In genomic region chr17:75131278-75132017, GRCh38 we compare ENCODE assay signal across 8 cellular contexts. TPM values are rescaled to one million over a fixed set of nuclear protein-coding genes. Genes with fewer than 3 reads are reported as not detected.
DNase-seq lines count a peak whose midpoint lies in the region; ATAC-seq and TF ChIP-seq lines count a peak whose summit lies in the region.

TSS of gene NT5C (minus strand) at chr17:75131742. CDS start at chr17:75131707, 35 bp downstream.

- H3K9me3 ChIP-seq in HUES6 (ENCODE audit: control insufficient read depth, insufficient read depth, low read depth, low read length) (no peaks in the 10 kb centered on the region), Panc1 (ENCODE audit: control insufficient read depth, insufficient read depth, low read depth, low read length) (no peaks in the 10 kb centered on the region), fibroblast of lung (ENCODE audit: control insufficient read depth, insufficient read depth, low read depth, low read length) (no peaks in the 10 kb centered on the region), subcutaneous abdominal adipose tissue (ENCODE audit: control insufficient read depth in 5 of 5, low read length in 5 of 5) (no peaks in the 10 kb centered on the region)
- no peaks in the 10 kb centered on the region for H3K9me3 ChIP-seq in naive thymus-derived CD4-positive, alpha-beta T cell (ENCODE audit: control insufficient read depth in 2 of 3, low read length in 3 of 3)

- H3K4me3 ChIP-seq in HUES6 (ENCODE audit: low read depth, low read length): peak within 1 kb of the TSS; percentile 88
- peak within 1 kb of the TSS; percentile 72 to 83 for H3K4me3 ChIP-seq in Panc1 (ENCODE audit: low read depth in 2 of 2, low read length in 2 of 2)
- H3K4me3 ChIP-seq in fibroblast of lung (replicated peaks in 1 of 4; ENCODE audit: control extremely low read depth in 1 of 4, insufficient read depth in 1 of 4, low read depth in 3 of 4, low read length in 4 of 4): peak within 1 kb of the TSS; percentile 67 to 87 (median 78)
- peak within 1 kb of the TSS; percentile 71 for H3K4me3 ChIP-seq in naive thymus-derived CD4-positive, alpha-beta T cell (ENCODE audit: low read length)
- H3K4me3 ChIP-seq in subcutaneous abdominal adipose tissue (ENCODE audit: low read depth in 1 of 5, low read length in 5 of 5): peak within 1 kb of the TSS; percentile 64 to 89 (median 81)

- H3K9me3 Mint-ChIP-seq in activated T-helper 1 cell treated with anti-CD3 and anti-CD28 coated beads, Interleukin-12 subunit alpha, Interleukin-12 subunit beta, Interleukin-2, Interleukin-4 antibody, amounts not matched to agents 30 ng/mL and 10 ng/mL and 1 ng/mL, durations not matched to agents 14 hours and 24 hours and 36 hours: no peaks in the 10 kb centered on the region
- H3K9me3 Mint-ChIP-seq in naive thymus-derived CD4-positive, alpha-beta T cell: no peaks in the 10 kb centered on the region

- H3K4me1 ChIP-seq in HUES6 (ENCODE audit: control insufficient read depth, insufficient read depth, low read length) (peaks cover 5% of the 10 kb centered on the region), Panc1 (ENCODE audit: control insufficient read depth, insufficient read depth, low read length) (peaks cover 24% of the 10 kb centered on the region), fibroblast of lung (ENCODE audit: control insufficient read depth, extremely low read depth, insufficient read depth, low read length) (no peaks in the 10 kb centered on the region), subcutaneous abdominal adipose tissue (ENCODE audit: control insufficient read depth in 5 of 5, insufficient read depth in 5 of 5, low read length in 5 of 5) (peaks cover 0 to 21% (median 18%) of the 10 kb centered on the region in 5 donors)
- H3K4me1 ChIP-seq in naive thymus-derived CD4-positive, alpha-beta T cell (ENCODE audit: control insufficient read depth in 2 of 2, insufficient read depth in 2 of 2, low read length in 2 of 2): peaks cover 5 to 7% of the 10 kb centered on the region in 2 donors

- no TSS peak for BruUV-seq in Panc1 (replicated peaks; lab: Mats Ljungman, UMichigan)

- no peaks in the 10 kb centered on the region for H3K27me3 Mint-ChIP-seq in activated T-helper 1 cell treated with anti-CD3 and anti-CD28 coated beads, Interleukin-12 subunit alpha, Interleukin-12 subunit beta, Interleukin-2, Interleukin-4 antibody, amounts not matched to agents 30 ng/mL and 10 ng/mL and 1 ng/mL, durations not matched to agents 14 hours and 24 hours and 36 hours (ENCODE audit: insufficient read depth)
- H3K27me3 Mint-ChIP-seq in naive thymus-derived CD4-positive, alpha-beta T cell: no peaks in the 10 kb centered on the region

- H3K4me1 Mint-ChIP-seq in activated T-helper 1 cell treated with anti-CD3 and anti-CD28 coated beads, Interleukin-12 subunit alpha, Interleukin-12 subunit beta, Interleukin-2, Interleukin-4 antibody, amounts not matched to agents 30 ng/mL and 10 ng/mL and 1 ng/mL, durations not matched to agents 14 hours and 24 hours and 36 hours (ENCODE audit: low read depth): peaks cover 12% of the 10 kb centered on the region
- H3K4me1 Mint-ChIP-seq in naive thymus-derived CD4-positive, alpha-beta T cell: peaks cover 7 to 23% (median 10%) of the 10 kb centered on the region in 7 donors

- H3K4me2 ChIP-seq in fibroblast of lung (ENCODE audit: extremely low read depth, insufficient read depth, low read length): peak within 1 kb of the TSS; percentile 81

- H3K9ac ChIP-seq in HUES6 (ENCODE audit: low read length) (peak within 1 kb of the TSS; percentile 94), fibroblast of lung (ENCODE audit: insufficient read depth, low read length) (peak within 1 kb of the TSS; percentile 73), subcutaneous abdominal adipose tissue (ENCODE audit: low read length in 5 of 5) (peak within 1 kb of the TSS in 4 of 5 donors; percentile 69 to 84 (median 76))

- H4K20me1 ChIP-seq in fibroblast of lung (ENCODE audit: control insufficient read depth, extremely low read depth, insufficient read depth, low read length): no peaks in the 10 kb centered on the region

- DNase-seq in DMS53 (lab: John Stamatoyannopoulos, UW) (peak; percentile 92), Panc1 (ENCODE audit: low read depth, low spot score) (no peak), fibroblast of lung (ENCODE audit: low read depth in 2 of 2) (peak; percentile 74 to 76)
- peak; percentile 70 for DNase-seq in activated T-helper 1 cell treated with anti-CD3 and anti-CD28 coated beads, Interleukin-12 subunit alpha, Interleukin-12 subunit beta, Interleukin-2, Interleukin-4 antibody, amounts not matched to agents 30 ng/mL and 10 ng/mL and 1 ng/mL, durations not matched to agents 14 hours and 24 hours and 36 hours (ENCODE audit: low spot score)
- peak; percentile 32 to 82 (median 50) for DNase-seq in naive thymus-derived CD4-positive, alpha-beta T cell

- POLR2A ChIA-PET in Panc1 (lab: Charles Lee): interaction anchor here (0.6 to 1.2 kb wide), 3 partner anchors 13 to 113 kb away, joined by 3 read pairs; no protein-coding TSS in a partner anchor
- POLR2A ChIA-PET in naive thymus-derived CD4-positive, alpha-beta T cell (lab: Charles Lee): interaction anchor here (0.6 to 2.4 kb wide), 15 partner anchors 9 to 385 kb away, joined by 3 to 14 read pairs (median 5); partner anchors contain the start of genes ARMC7, JPT1, SUMO2 and TSEN54

- in situ Hi-C loops in Panc1 (cut with HindIII; ENCODE audit: low pct_unique_long_range_greater_than_20kb, low sequenced_read_pairs): no loop called here

- H3K27me3 ChIP-seq in HUES6 (ENCODE audit: control insufficient read depth, insufficient read depth, low read length) (no peaks in the 10 kb centered on the region), Panc1 (ENCODE audit: control insufficient read depth, insufficient read depth, low read length) (no peaks in the 10 kb centered on the region), fibroblast of lung (ENCODE audit: control insufficient read depth, insufficient read depth, low read length) (no peaks in the 10 kb centered on the region), subcutaneous abdominal adipose tissue (ENCODE audit: control insufficient read depth in 5 of 5, insufficient read depth in 4 of 5, low read length in 5 of 5) (no peaks in the 10 kb centered on the region)
- H3K27me3 ChIP-seq in naive thymus-derived CD4-positive, alpha-beta T cell (ENCODE audit: control insufficient read depth in 2 of 2, insufficient read depth in 2 of 2, low read length in 2 of 2): no peaks in the 10 kb centered on the region

- no peaks in the 10 kb centered on the region for H3K79me2 ChIP-seq in fibroblast of lung (ENCODE audit: control insufficient read depth, insufficient read depth, low read length)

- H3K4me3 Mint-ChIP-seq in activated T-helper 1 cell treated with anti-CD3 and anti-CD28 coated beads, Interleukin-12 subunit alpha, Interleukin-12 subunit beta, Interleukin-2, Interleukin-4 antibody, amounts not matched to agents 30 ng/mL and 10 ng/mL and 1 ng/mL, durations not matched to agents 14 hours and 24 hours and 36 hours: peak within 1 kb of the TSS; percentile 92
- peak within 1 kb of the TSS; percentile 79 to 93 (median 88) for H3K4me3 Mint-ChIP-seq in naive thymus-derived CD4-positive, alpha-beta T cell

- peak within 1 kb of the TSS; percentile 73 for H2AFZ ChIP-seq in fibroblast of lung (ENCODE audit: low read length)

- ATAC-seq in GM21390 (IDR thresholded peaks at IDR 0.05; ENCODE audit: unreplicated experiment): peak; percentile 87
- ATAC-seq in Panc1: peak; percentile 87
- ATAC-seq in naive thymus-derived CD4-positive, alpha-beta T cell: peak; percentile 85

- CTCF ChIA-PET in Panc1 (lab: Charles Lee): interaction anchor here (0.6 to 2.8 kb wide), 5 partner anchors 17 to 70 kb away, joined by 3 to 12 read pairs (median 4); no protein-coding TSS in a partner anchor
- CTCF ChIA-PET in naive thymus-derived CD4-positive, alpha-beta T cell (lab: Charles Lee): interaction anchor here (0.6 to 3.7 kb wide), 17 partner anchors 10 to 170 kb away, joined by 3 to 41 read pairs (median 4); no protein-coding TSS in a partner anchor

- H3K36me3 ChIP-seq in HUES6 (ENCODE audit: control insufficient read depth, insufficient read depth, low read length) (peaks cover 34% of the 10 kb centered on the region), Panc1 (ENCODE audit: control insufficient read depth, insufficient read depth, low read length) (peaks cover 3% of the 10 kb centered on the region; the same call in 1 of the 2 replicates), fibroblast of lung (ENCODE audit: control insufficient read depth, insufficient read depth, low read length) (peaks cover 15% of the 10 kb centered on the region), subcutaneous abdominal adipose tissue (ENCODE audit: control insufficient read depth in 5 of 5, insufficient read depth in 5 of 5, low read length in 5 of 5) (peaks cover 0 to 25% (median 12%) of the 10 kb centered on the region in 5 donors)
- peaks cover 0 to 14% (median 0%) of the 10 kb centered on the region in 3 experiments for H3K36me3 ChIP-seq in naive thymus-derived CD4-positive, alpha-beta T cell (ENCODE audit: control insufficient read depth in 2 of 3, insufficient read depth in 3 of 3, low read length in 3 of 3)

- peak within 1 kb of the TSS; percentile 88 for H3K27ac Mint-ChIP-seq in activated T-helper 1 cell treated with anti-CD3 and anti-CD28 coated beads, Interleukin-12 subunit alpha, Interleukin-12 subunit beta, Interleukin-2, Interleukin-4 antibody, amounts not matched to agents 30 ng/mL and 10 ng/mL and 1 ng/mL, durations not matched to agents 14 hours and 24 hours and 36 hours
- peak within 1 kb of the TSS; percentile 76 to 93 (median 88) for H3K27ac Mint-ChIP-seq in naive thymus-derived CD4-positive, alpha-beta T cell

- intact Hi-C loops in Panc1 (cut with micrococcal nuclease; ENCODE audit: unreplicated experiment): no loop called here
- intact Hi-C loops in activated T-helper 1 cell treated with anti-CD3 and anti-CD28 coated beads, Interleukin-12 subunit alpha, Interleukin-12 subunit beta, Interleukin-2, Interleukin-4 antibody, amounts not matched to agents 30 ng/mL and 10 ng/mL and 1 ng/mL, durations not matched to agents 14 hours and 24 hours and 36 hours (cut with micrococcal nuclease): loop anchor here (1.0 to 5.0 kb wide), 7 partner anchors 17 to 170 kb away; partner anchors contain the start of genes GGA3, JPT1, KCTD2 and MRPS7
- intact Hi-C loops in naive thymus-derived CD4-positive, alpha-beta T cell (cut with micrococcal nuclease): loop anchor here (1.0 to 5.0 kb wide), 7 partner anchors 17 to 51 kb away; partner anchors contain the start of genes JPT1 (in 2 of the 2), SUMO2 (in 2 of the 2) and ARMC7 (in 1 of the 2)

- peaks cover 21% of the 10 kb centered on the region for H3K36me3 Mint-ChIP-seq in activated T-helper 1 cell treated with anti-CD3 and anti-CD28 coated beads, Interleukin-12 subunit alpha, Interleukin-12 subunit beta, Interleukin-2, Interleukin-4 antibody, amounts not matched to agents 30 ng/mL and 10 ng/mL and 1 ng/mL, durations not matched to agents 14 hours and 24 hours and 36 hours (ENCODE audit: low read depth)
- H3K36me3 Mint-ChIP-seq in naive thymus-derived CD4-positive, alpha-beta T cell: peaks cover 0 to 7% (median 0%) of the 10 kb centered on the region in 5 donors

- TF ChIP-seq CTCF in Panc1 (IDR thresholded peaks at IDR 0.05) (peak; percentile 89), fibroblast of lung (conservative IDR thresholded peaks at IDR 0.05 in 1 of 2, IDR thresholded peaks at IDR 0.05 in 1 of 2; ENCODE audit: low read depth in 1 of 2, low read length in 2 of 2) (peak; percentile 34 to 70)

- H3K27ac ChIP-seq in HUES6 (ENCODE audit: low read depth, low read length): peak within 1 kb of the TSS; percentile 98
- peak within 1 kb of the TSS; percentile 93 for H3K27ac ChIP-seq in Panc1 (ENCODE audit: low read length)
- H3K27ac ChIP-seq in fibroblast of lung (ENCODE audit: insufficient read depth, low read length): peak within 1 kb of the TSS; percentile 80
- H3K27ac ChIP-seq in naive thymus-derived CD4-positive, alpha-beta T cell (ENCODE audit: low read depth, low read length): peak within 1 kb of the TSS; percentile 84
- H3K27ac ChIP-seq in subcutaneous abdominal adipose tissue (ENCODE audit: low read depth, low read length): peak within 1 kb of the TSS; percentile 62

RNA-seq across cellular contexts. Expression of gene NT5C, which starts in this region (rescaled TPM):
- 63.4 TPM for total RNA-seq in Panc1 (2021; ENCODE audit: unreplicated experiment)
- polyA plus RNA-seq in Panc1 (2012; ENCODE audit: insufficient read length): 82.5 TPM
- 80.0 and 80.1 TPM in 2 replicates for total RNA-seq in activated T-helper 1 cell treated with anti-CD3 and anti-CD28 coated beads, Interleukin-12 subunit alpha, Interleukin-12 subunit beta, Interleukin-2, Interleukin-4 antibody, amounts not matched to agents 30 ng/mL and 10 ng/mL and 1 ng/mL, durations not matched to agents 14 hours and 24 hours and 36 hours
- 25.7 and 29.9 TPM in 2 replicates for total RNA-seq in fibroblast of lung
- polyA plus RNA-seq in fibroblast of lung: 18.6 and 21.6 TPM in 2 replicates
- polyA plus RNA-seq in fibroblast of lung (2012): 40.3 and 54.5 TPM in 2 replicates
- 10.5 and 27.5 TPM in 2 replicates for polyA minus RNA-seq in fibroblast of lung (ENCODE audit: low replicate concordance)
- total RNA-seq in naive thymus-derived CD4-positive, alpha-beta T cell: 10 to 100 TPM; 23.4 to 54.8 (median 37.5) TPM
- 10 to 100 TPM; 31.1 to 33.1 TPM for polyA plus RNA-seq in naive thymus-derived CD4-positive, alpha-beta T cell
